In genomic region chr1:56644941-56645662, GRCh38 we compare ENCODE assay signal across 1 cellular context.
TF ChIP-seq lines count a peak whose summit lies in the region.

Gene PRKAA2, plus strand, starts transcription at chr1:56645314. Its CDS starts 74 bp downstream, at chr1:56645388.

TF ChIP-seq in HepG2, 621 proteins besides CTCF, POLR2A, EP300 and RAD21 (continued from another document and continues in another):
- TF ChIP-seq TMF1 (CRISPR knock-in tag; IDR thresholded peaks at IDR 0.05; ENCODE audit: low read depth) (peak; percentile 93), GLMP (CRISPR knock-in tag; IDR thresholded peaks at IDR 0.05; ENCODE audit: borderline replicate concordance) (no peak), ZKSCAN1 (IDR thresholded peaks at IDR 0.05; ENCODE audit: low read length) (no peak), HIC2 (CRISPR knock-in tag; IDR thresholded peaks at IDR 0.05; ENCODE audit: low read depth) (no peak), ZNF503 (CRISPR knock-in tag; IDR thresholded peaks at IDR 0.05) (peak; percentile 10; the same call in 1 of the 2 replicates), FOXM1 (CRISPR knock-in tag; IDR thresholded peaks at IDR 0.05) (no peak), CCDC6 (CRISPR knock-in tag; IDR thresholded peaks at IDR 0.05) (peak; percentile 83), MAX (IDR thresholded peaks at IDR 0.05) (peak; percentile 86), TIGD3 (CRISPR knock-in tag; IDR thresholded peaks at IDR 0.05; ENCODE audit: borderline replicate concordance) (no peak), PLSCR1 (CRISPR knock-in tag; IDR thresholded peaks at IDR 0.05; ENCODE audit: borderline replicate concordance) (no peak; the same call in 1 of the 2 replicates), MZF1 (CRISPR knock-in tag; IDR thresholded peaks at IDR 0.05; ENCODE audit: borderline replicate concordance) (no peak), CENPX (CRISPR knock-in tag; IDR thresholded peaks at IDR 0.05) (no peak), KLF12 (CRISPR knock-in tag; IDR thresholded peaks at IDR 0.05; ENCODE audit: borderline replicate concordance) (peak; percentile 57; the same call in 1 of the 2 replicates), ZBTB26 (CRISPR knock-in tag; IDR thresholded peaks at IDR 0.05; ENCODE audit: borderline replicate concordance) (no peak), AHR (CRISPR knock-in tag; IDR thresholded peaks at IDR 0.05) (0 out of 2 replicates have a peak, but pooled peaks have one; percentile 63), KDM6A (CRISPR knock-in tag; IDR thresholded peaks at IDR 0.05; ENCODE audit: low read depth) (no peak), TBX3 (IDR thresholded peaks at IDR 0.05; ENCODE audit: borderline replicate concordance) (no peak), KDM5A (IDR thresholded peaks at IDR 0.05; ENCODE audit: borderline replicate concordance, low read length) (0 out of 2 replicates have a peak, but pooled peaks have one; percentile 21), ZNF468 (CRISPR knock-in tag; IDR thresholded peaks at IDR 0.05) (no peak), ZMAT3 (CRISPR knock-in tag; conservative IDR thresholded peaks at IDR 0.05) (peak; percentile 38; the same call in 1 of the 2 replicates), LCORL (IDR thresholded peaks at IDR 0.05) (no peak), LCORL (CRISPR knock-in tag; IDR thresholded peaks at IDR 0.05) (no peak), ZBTB40 (IDR thresholded peaks at IDR 0.05) (no peak), ZBTB40 (CRISPR knock-in tag; IDR thresholded peaks at IDR 0.05) (no peak; the same call in 1 of the 2 replicates), ZFX (CRISPR knock-in tag; IDR thresholded peaks at IDR 0.05; ENCODE audit: low read depth) (peak; percentile 86), RFXANK (CRISPR knock-in tag; IDR thresholded peaks at IDR 0.05) (no peak), ZBTB7A (CRISPR knock-in tag; IDR thresholded peaks at IDR 0.05) (0 out of 2 replicates have a peak, but pooled peaks have one; percentile 19), KLF6 (CRISPR knock-in tag; IDR thresholded peaks at IDR 0.05) (0 out of 2 replicates have a peak, but pooled peaks have one; percentile 33), EHMT2 (IDR thresholded peaks at IDR 0.05; ENCODE audit: borderline replicate concordance, low read depth, low read length) (no peak), RBFOX2 (IDR thresholded peaks at IDR 0.05; ENCODE audit: low read depth, low read length) (peak; percentile 89), TSC22D2 (CRISPR knock-in tag; IDR thresholded peaks at IDR 0.05; ENCODE audit: borderline replicate concordance) (0 out of 2 replicates have a peak, but pooled peaks have one; percentile 49), ZNF563 (CRISPR knock-in tag; IDR thresholded peaks at IDR 0.05) (peak; percentile 89), GABPB1 (CRISPR knock-in tag; IDR thresholded peaks at IDR 0.05) (peak; percentile 48; the same call in 1 of the 2 replicates), ARNTL (CRISPR knock-in tag; IDR thresholded peaks at IDR 0.05) (no peak), PRDM10 (CRISPR knock-in tag; IDR thresholded peaks at IDR 0.05; ENCODE audit: low read depth) (no peak), ZNF224 (CRISPR knock-in tag; IDR thresholded peaks at IDR 0.05) (no peak)
